ENCODE assay signal across 27 cellular contexts in genomic region chr14:88359500-88359899, GRCh38.
"Had no signal": no experiment of that assay in that cellular context is flagged by ENCODE, and none has a peak within 500 bp of the region (broad histone marks: within the 10 kb centered on the region; RNA-seq: fewer than 3 reads in every experiment).

No MANE protein-coding gene starts in this region.

- H3K4me1 ChIP-seq: breast epithelium, gastroesophageal sphincter, heart left ventricle, left lung, suprapubic skin, tibial nerve had no signal

- H3K27me3 ChIP-seq: breast epithelium, gastroesophageal sphincter, suprapubic skin, tibial nerve had no signal

- DNase-seq: activated CD4-positive, alpha-beta memory T cell treated with anti-CD3 and anti-CD28 coated beads, Interleukin-2, amount 10 ng/mL, durations not matched to agents 7 days and 5 days; activated CD4-positive, alpha-beta T cell treated with anti-CD3 and anti-CD28 coated beads for 1 hour; activated CD4-positive, alpha-beta T cell treated with anti-CD3 and anti-CD28 coated beads, Interleukin-2, amount 10 ng/mL, durations not matched to agents 7 days and 5 days; activated CD8-positive, alpha-beta memory T cell treated with anti-CD3 and anti-CD28 coated beads, Interleukin-2, amount 50 U/mL, for 48 hours; activated gamma-delta T cell; activated naive CD4-positive, alpha-beta T cell treated with anti-CD3 and anti-CD28 coated beads, Interleukin-2, amount 50 U/mL, for 16 hours; activated T-cell treated with anti-CD3 and anti-CD28 coated beads, Interleukin-2, amount 50 U/mL, for 24 hours; amniotic stem cell; dermis blood vessel endothelial cell; effector memory CD4-positive, alpha-beta T cell; heart left ventricle; kidney glomerular epithelial cell; left lung; retina; small intestine; stimulated activated CD4-positive, alpha-beta T cell treated with anti-CD3 and anti-CD28 coated beads, Interleukin-4, amount 100 ng/mL, for 4 hours; stimulated activated CD8-positive, alpha-beta memory T cell treated with anti-CD3 and anti-CD28 coated beads, Interleukin-4, amount 100 ng/mL, for 48 hours; stimulated activated naive CD8-positive, alpha-beta T cell treated with anti-CD3 and anti-CD28 coated beads, Interleukin-15, amount 100 ng/mL, for 72 hours; T-helper 2 cell had no signal

- H3K36me3 ChIP-seq: breast epithelium, gastroesophageal sphincter, heart left ventricle, left lung, neutrophil, suprapubic skin, tibial nerve had no signal

- ATAC-seq: gastroesophageal sphincter; heart left ventricle; left lung; sciatic nerve; stimulated activated memory B cell treated with anti-CD40 and anti-IgM and Interleukin-4, amounts not matched to agents 10 μg/mL and 1 μg/mL and 100 μg/mL, for 72 hours; stimulated activated naive CD8-positive, alpha-beta T cell treated with anti-CD3 and anti-CD28 coated beads, Interleukin-15, amount 100 ng/mL, for 72 hours had no signal

- H3K27ac ChIP-seq: breast epithelium, gastroesophageal sphincter, heart left ventricle, left lung, neutrophil, suprapubic skin, tibial nerve had no signal

- H3K4me3 ChIP-seq: breast epithelium, gastroesophageal sphincter, heart left ventricle, left lung, lung, suprapubic skin, tibial nerve had no signal

- H3K9me3 ChIP-seq: breast epithelium, gastroesophageal sphincter, heart left ventricle, neutrophil, suprapubic skin, tibial nerve had no signal
